ENCODE assay signal across 8 cellular contexts in genomic region chr14:35390577-35391387, GRCh38. TPM values are rescaled to one million over a fixed set of nuclear protein-coding genes. Genes with fewer than 3 reads are reported as not detected.
DNase-seq lines count a peak whose midpoint lies in the region; ATAC-seq and TF ChIP-seq lines count a peak whose summit lies in the region.

No MANE protein-coding gene starts in this region.

- H3K36me3 Mint-ChIP-seq in T-cell (no peaks in the 10 kb centered on the region), natural killer cell (no peaks in the 10 kb centered on the region)

- H3K27me3 Mint-ChIP-seq in T-cell (no peaks in the 10 kb centered on the region), natural killer cell (ENCODE audit: low read depth in 2 of 2) (no peaks in the 10 kb centered on the region)

- ATAC-seq in HG02885 (IDR thresholded peaks at IDR 0.05; ENCODE audit: poor library complexity, unreplicated experiment) (peak; percentile 79), T-cell (replicated peaks in 1 of 4) (peak in 3 of 4 experiments; percentile 7 to 64 (median 38)), natural killer cell (peak in 2 of 3 donors; percentile 74 to 78), GM18909 (IDR thresholded peaks at IDR 0.05; ENCODE audit: poor library complexity, unreplicated experiment) (no peak)

- H3K4me3 Mint-ChIP-seq in T-cell (no peak overlapping the region), natural killer cell (no peak overlapping the region)

- DNase-seq in NCI-H1436 (lab: John Stamatoyannopoulos, UW) (peak; percentile 39), NCI-H1436 treated with DMSO at 0.1 percent for 48 hours (lab: John Stamatoyannopoulos, UW) (no peak), T-cell (peak in 1 of 34 experiments; percentile 20), natural killer cell (no peak), medulla oblongata (ENCODE audit: extremely low spot score) (no peak), inferior parietal cortex (ENCODE audit: extremely low spot score) (no peak)

- H3K4me1 Mint-ChIP-seq in T-cell (no peaks in the 10 kb centered on the region), natural killer cell (no peaks in the 10 kb centered on the region)

- intact Hi-C loops in natural killer cell (cut with micrococcal nuclease) = no loop called here

- H3K9me3 Mint-ChIP-seq in T-cell = no peaks in the 10 kb centered on the region
- H3K9me3 Mint-ChIP-seq in natural killer cell = no peaks in the 10 kb centered on the region

- POLR2A ChIA-PET in T-cell (lab: Charles Lee) = interaction anchor here in 1 of 2 donors (0.6 to 0.7 kb wide), 3 partner anchors 14 to 424 kb away, joined by 3 to 6 read pairs (median 3); partner anchors contain the start of gene NFKBIA

- CTCF ChIA-PET in T-cell (lab: Charles Lee) = interaction anchor here (0.5 kb wide), 2 partner anchors 11 to 15 kb away, joined by 4 read pairs; no protein-coding TSS in a partner anchor

- H3K27ac Mint-ChIP-seq in T-cell (no peak overlapping the region), natural killer cell (no peak overlapping the region)

- no peak for TF ChIP-seq CTCF in natural killer cell (IDR thresholded peaks at IDR 0.05)

RNA-seq across cellular contexts. Expression of gene NFKBIA, which starts 13.8 kb away (rescaled TPM):
- total RNA-seq in T-cell = 1,000 to 10,000 TPM in 2 of 5 donors, 100 to 1,000 TPM in 3; 129 to 1,245 (median 169) TPM
- total RNA-seq in natural killer cell = 1,000 to 10,000 TPM; 2,039 to 3,339 (median 2,499) TPM
